In the genomic region with DNA sequence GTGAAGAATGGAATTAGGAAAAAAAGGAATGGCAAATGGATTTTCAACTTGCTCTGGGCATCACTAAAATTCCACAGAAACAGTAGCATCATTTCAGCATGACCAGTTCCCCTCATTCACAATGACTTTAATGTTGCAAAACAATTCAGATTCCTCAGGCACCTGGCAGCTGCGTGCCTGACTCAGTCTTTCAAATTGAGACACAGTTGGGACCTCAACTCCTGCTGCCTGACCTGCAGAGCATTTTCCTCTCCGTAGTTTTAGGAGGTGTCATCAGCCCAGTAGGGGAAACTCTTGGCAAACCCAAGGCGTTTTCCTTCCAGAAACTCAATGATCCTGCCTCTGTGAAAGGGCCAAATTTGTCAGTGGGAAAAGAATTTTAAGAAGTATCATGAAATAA, we compare ENCODE assay signal across 12 cellular contexts.
DNase-seq lines count a peak whose midpoint lies in the region; ATAC-seq, FAIRE-seq and TF ChIP-seq lines count a peak whose summit lies in the region.
"Had no signal": no experiment of that assay in that cellular context is flagged by ENCODE, and none has a peak within 500 bp of the region (broad histone marks: within the 10 kb centered on the region; RNA-seq: fewer than 3 reads in every experiment).

No MANE protein-coding gene starts in this region.

- H3K9me3 Mint-ChIP-seq in MCF 10A (ENCODE audit: unreplicated experiment): no peaks in the 10 kb centered on the region
- H3K9me3 Mint-ChIP-seq: activated CD4-positive, alpha-beta memory T cell treated with anti-CD3 and anti-CD28 coated beads for 36 hours had no signal

- no peak for TF ChIP-seq POLR2A in GM12891 (IDR thresholded peaks at IDR 0.05; ENCODE audit: low read depth, low read length)

- FAIRE-seq in GM12891 (lab: Jason Lieb, UNC): no peak
- FAIRE-seq: islet of Langerhans had no signal

- no TSS peak for BruUV-seq in MCF 10A (replicated peaks; lab: Mats Ljungman, UMichigan)

- no peaks in the 10 kb centered on the region for H3K36me3 ChIP-seq in right atrium auricular region
- H3K36me3 ChIP-seq in psoas muscle (ENCODE audit: insufficient read depth in 1 of 2, low read depth in 1 of 2): no peaks in the 10 kb centered on the region
- H3K36me3 ChIP-seq: BLaER1 had no signal

- 7 to 18% (median 17%) methylated on average over 3 of the region's 3 CpGs for WGBS in psoas muscle, 3 donors

- peak; percentile 82 to 96 (median 96) for ATAC-seq in psoas muscle
- no peak for ATAC-seq in HG03342 (IDR thresholded peaks at IDR 0.05; ENCODE audit: unreplicated experiment)
- no peak for ATAC-seq in GM19397 (IDR thresholded peaks at IDR 0.05; ENCODE audit: unreplicated experiment)

- peak overlapping the region; percentile 80 for H3K27ac Mint-ChIP-seq in MCF 10A (ENCODE audit: low read depth, unreplicated experiment)
- H3K27ac Mint-ChIP-seq: activated CD4-positive, alpha-beta memory T cell treated with anti-CD3 and anti-CD28 coated beads for 36 hours had no signal

- H3K4me1 Mint-ChIP-seq in MCF 10A (ENCODE audit: insufficient read depth, unreplicated experiment): peaks cover 13% of the 10 kb centered on the region

- intact Hi-C loops in MCF 10A (cut with micrococcal nuclease) (no loop called here), psoas muscle (cut with DNase I) (loop anchor here in 1 of 2 donors (5.0 kb wide), 1 partner anchor 42 kb away; no protein-coding TSS in a partner anchor)

- TF ChIP-seq CTCF in MCF 10A (IDR thresholded peaks at IDR 0.05; ENCODE audit: unreplicated experiment) (no peak), right atrium auricular region (IDR thresholded peaks at IDR 0.05) (no peak), psoas muscle (IDR thresholded peaks at IDR 0.05) (no peak)

- H3K27me3 ChIP-seq in right atrium auricular region (no peaks in the 10 kb centered on the region), psoas muscle (ENCODE audit: insufficient read depth in 3 of 3, low read length in 2 of 3) (no peaks in the 10 kb centered on the region)
- H3K27me3 ChIP-seq: BLaER1 had no signal

- H3K27me3 Mint-ChIP-seq in MCF 10A (ENCODE audit: insufficient read depth, unreplicated experiment): no peaks in the 10 kb centered on the region
- H3K27me3 Mint-ChIP-seq: activated CD4-positive, alpha-beta memory T cell treated with anti-CD3 and anti-CD28 coated beads for 36 hours had no signal

- CTCF ChIA-PET in MCF 10A (lab: Yijun Ruan, JAX): interaction anchor here (2.6 kb wide), 1 partner anchor 12 kb away, joined by 11 read pairs; no protein-coding TSS in a partner anchor

- no peak overlapping the region for H3K4me3 Mint-ChIP-seq in MCF 10A (ENCODE audit: unreplicated experiment)
- H3K4me3 Mint-ChIP-seq: activated CD4-positive, alpha-beta memory T cell treated with anti-CD3 and anti-CD28 coated beads for 36 hours had no signal

- DNase-seq in EL (peak; percentile 78), MCF 10A (ENCODE audit: unreplicated experiment) (peak; percentile 83), right atrium auricular region (ENCODE audit: low spot score) (peak; percentile 89), psoas muscle (peak; percentile 83 to 87), NOMO-1 treated with DMSO at 0.1 percent for 48 hours (lab: John Stamatoyannopoulos, UW; ENCODE audit: unreplicated experiment) (no peak), GM12891 (ENCODE audit: insufficient read length, low spot score) (no peak)
- DNase-seq: activated CD4-positive, alpha-beta memory T cell treated with anti-CD3 and anti-CD28 coated beads for 36 hours; NCI-H2029 had no signal

- no peak overlapping the region for H3K4me3 ChIP-seq in right atrium auricular region
- H3K4me3 ChIP-seq in psoas muscle: peak overlapping the region; percentile 39
- H3K4me3 ChIP-seq: BLaER1 had no signal

- POLR2A ChIA-PET in MCF 10A (lab: Yijun Ruan, JAX): no interaction called here

- peaks cover 0 to 33% of the 10 kb centered on the region in 2 donors for H3K4me1 ChIP-seq in right atrium auricular region
- H3K4me1 ChIP-seq in psoas muscle: peaks cover 41% of the 10 kb centered on the region
- H3K4me1 ChIP-seq: BLaER1 had no signal

- H3K9me3 ChIP-seq in right atrium auricular region: no peaks in the 10 kb centered on the region
- no peaks in the 10 kb centered on the region for H3K9me3 ChIP-seq in psoas muscle
- H3K9me3 ChIP-seq: BLaER1 had no signal

- H3K36me3 Mint-ChIP-seq in MCF 10A (ENCODE audit: insufficient read depth, unreplicated experiment): no peaks in the 10 kb centered on the region
- H3K36me3 Mint-ChIP-seq: activated CD4-positive, alpha-beta memory T cell treated with anti-CD3 and anti-CD28 coated beads for 36 hours had no signal

- H3K27ac ChIP-seq in right atrium auricular region (peak overlapping the region; percentile 49 to 81), psoas muscle (peak overlapping the region; percentile 86)
- H3K27ac ChIP-seq: BLaER1 had no signal

TF ChIP-seq in GM12891, 5 proteins besides CTCF, POLR2A, EP300 and RAD21:
- TF ChIP-seq SPI1 (IDR thresholded peaks at IDR 0.05; ENCODE audit: low read depth, low read length): no peak
- TF ChIP-seq POLR2AphosphoS5 (IDR thresholded peaks at IDR 0.05; ENCODE audit: low read depth, low read length): no peak
- no peak for TF ChIP-seq POU2F2 (IDR thresholded peaks at IDR 0.05; ENCODE audit: low read depth, low read length)
- TF ChIP-seq TAF1 (IDR thresholded peaks at IDR 0.05; ENCODE audit: low read depth, low read length): no peak
- TF ChIP-seq PAX5 (IDR thresholded peaks at IDR 0.05; ENCODE audit: insufficient read depth, low read length, severe bottlenecking): no peak
TF ChIP-seq in GM12891: peak in this region for 0.

Comparison
In these comparisons a context has a peak if more than half of its experiments do, and no peak if none do; other contexts are left out.
1. DNase-seq: peak in EL (single experiment), MCF 10A (single experiment), right atrium auricular region (single experiment) and psoas muscle (2 of 2); none in NOMO-1 treated with DMSO at 0.1 percent for 48 hours (single experiment) and GM12891 (single experiment).
2. ATAC-seq: peak in psoas muscle (4 of 4); none in HG03342 (single experiment) and GM19397 (single experiment).